19 cellular contexts compared by ENCODE assay signal in genomic region chr20:51087306-51087705, GRCh38.
"Had no signal": no experiment of that assay in that cellular context is flagged by ENCODE, and none has a peak within 500 bp of the region (broad histone marks: within the 10 kb centered on the region; RNA-seq: fewer than 3 reads in every experiment).

No MANE protein-coding gene starts in this region.

- H3K36me3 Mint-ChIP-seq: activated naive CD4-positive, alpha-beta T cell treated with anti-CD3 and anti-CD28 coated beads, Interleukin-2, amount 50 U/mL, for 72 hours; WTC11 had no signal

- H3K27ac Mint-ChIP-seq: activated naive CD4-positive, alpha-beta T cell treated with anti-CD3 and anti-CD28 coated beads, Interleukin-2, amount 50 U/mL, for 72 hours; activated T-cell treated with anti-CD3 and anti-CD28 coated beads, Interleukin-2, amount 50 U/mL, for 24 hours; activated T-helper 17 cell treated with anti-CD3 and anti-CD28 coated beads, Interleukin-2, amount 50 U/mL, for 72 hours; WTC11 had no signal

- DNase-seq: activated CD8-positive, alpha-beta memory T cell treated with anti-CD3 and anti-CD28 coated beads, Interleukin-2, amount 50 U/mL, for 4 hours; activated T-cell treated with anti-CD3 and anti-CD28 coated beads, Interleukin-2, amount 50 U/mL, for 24 hours; aorta; brain microvascular endothelial cell; caudate nucleus; dermis blood vessel endothelial cell; effector memory CD4-positive, alpha-beta T cell; foreskin melanocyte; hippocampal formation; stimulated activated CD4-positive, alpha-beta T cell treated with anti-CD3 and anti-CD28 coated beads, Interleukin-4, amount 100 ng/mL, for 24 hours; stimulated activated naive CD4-positive, alpha-beta T cell treated with Interleukin-2 at 50 U/mL for 16 hours; T1000; upper lobe of left lung had no signal

- H3K27ac ChIP-seq: brain microvascular endothelial cell, prostate gland, thoracic aorta, upper lobe of left lung had no signal

- H3K9me3 Mint-ChIP-seq: activated naive CD4-positive, alpha-beta T cell treated with anti-CD3 and anti-CD28 coated beads, Interleukin-2, amount 50 U/mL, for 72 hours; activated T-cell treated with anti-CD3 and anti-CD28 coated beads, Interleukin-2, amount 50 U/mL, for 24 hours; activated T-helper 17 cell treated with anti-CD3 and anti-CD28 coated beads, Interleukin-2, amount 50 U/mL, for 72 hours; WTC11 had no signal

- H3K4me1 ChIP-seq: prostate gland, upper lobe of left lung had no signal

- H3K36me3 ChIP-seq: brain microvascular endothelial cell, prostate gland, thoracic aorta, upper lobe of left lung had no signal

- H3K4me3 Mint-ChIP-seq: activated T-cell treated with anti-CD3 and anti-CD28 coated beads, Interleukin-2, amount 50 U/mL, for 24 hours; activated T-helper 17 cell treated with anti-CD3 and anti-CD28 coated beads, Interleukin-2, amount 50 U/mL, for 72 hours; WTC11 had no signal

- H3K4me3 ChIP-seq: prostate gland, thoracic aorta, upper lobe of left lung had no signal

- H3K9me3 ChIP-seq: prostate gland, thoracic aorta, upper lobe of left lung had no signal

- ATAC-seq: activated naive CD4-positive, alpha-beta T cell treated with anti-CD3 and anti-CD28 coated beads, Interleukin-2, amount 50 U/mL, for 72 hours; activated T-helper 17 cell treated with anti-CD3 and anti-CD28 coated beads, Interleukin-2, amount 50 U/mL, for 72 hours; esophagus mucosa; WTC11 had no signal
